Comparison of ENCODE assay signal across 1 cellular context in genomic region chr6:104921896-104922295, GRCh38.
TF ChIP-seq lines count a peak whose summit lies in the region.

No MANE protein-coding gene starts in this region.

TF ChIP-seq in GM23338, 12 proteins besides CTCF, POLR2A, EP300 and RAD21 (continued from another document):
- TF ChIP-seq ZNF462 (CRISPR knock-in tag; IDR thresholded peaks at IDR 0.05): no peak
- TF ChIP-seq JUNB (IDR thresholded peaks at IDR 0.05; ENCODE audit: unreplicated experiment): no peak
- TF ChIP-seq ZNF114 (CRISPR knock-in tag; IDR thresholded peaks at IDR 0.05): no peak
- no peak for TF ChIP-seq EZH2phosphoT487 (IDR thresholded peaks at IDR 0.05; ENCODE audit: unreplicated experiment)
- TF ChIP-seq ETS1 (IDR thresholded peaks at IDR 0.05): no peak
TF ChIP-seq in GM23338: peak in this region for 0.
